26 cellular contexts compared by ENCODE assay signal in the genomic region with DNA sequence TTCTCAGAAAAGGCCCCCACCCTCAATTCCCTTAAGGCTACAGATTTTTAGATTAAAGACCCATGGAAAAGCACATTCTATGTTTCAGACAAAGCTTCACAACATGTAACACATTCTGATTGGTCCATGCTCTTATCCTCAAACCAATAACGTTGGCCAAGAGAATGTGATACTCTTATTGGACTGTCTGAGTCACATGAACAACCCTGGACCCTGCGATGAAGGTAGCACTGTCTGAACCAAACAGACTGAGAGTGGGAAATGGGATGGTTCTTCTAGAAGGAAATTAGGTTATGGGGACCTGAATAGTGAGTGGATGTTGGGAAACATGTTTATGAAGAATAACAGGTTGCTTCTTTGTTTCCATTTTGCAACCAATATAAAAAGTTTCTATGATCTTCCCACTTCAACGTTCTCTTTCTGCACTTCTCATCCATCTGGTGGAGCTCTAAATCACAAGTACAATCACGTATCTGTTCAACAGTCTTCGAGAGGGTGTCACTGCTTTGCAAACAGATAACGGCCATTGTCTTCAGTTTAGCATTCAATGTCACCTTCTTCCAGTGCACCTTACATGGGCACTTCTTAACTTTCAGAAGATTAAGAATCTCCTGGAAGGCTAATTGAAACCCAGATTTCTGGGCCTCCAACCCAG.
DNase-seq lines count a peak whose midpoint lies in the region; ATAC-seq, FAIRE-seq and TF ChIP-seq lines count a peak whose summit lies in the region.
"Had no signal": no experiment of that assay in that cellular context is flagged by ENCODE, and none has a peak within 500 bp of the region (broad histone marks: within the 10 kb centered on the region; RNA-seq: fewer than 3 reads in every experiment).

No MANE protein-coding gene starts in this region.

- TF ChIP-seq RAD21 in H1 (IDR thresholded peaks at IDR 0.05 in 1 of 2, conservative IDR thresholded peaks at IDR 0.05 in 1 of 2; ENCODE audit: low read depth in 2 of 2, low read length in 2 of 2) = no peak

- H3K4me1 Mint-ChIP-seq in Calu3 (ENCODE audit: low read depth, unreplicated experiment) = peaks cover 18% of the 10 kb centered on the region
- H3K4me1 Mint-ChIP-seq in stimulated activated effector memory CD8-positive, alpha-beta T cell treated with anti-CD3 and anti-CD28 coated beads, Interleukin-12 subunit alpha, Interleukin-12 subunit beta, amount 100 ng/mL, for 72 hours = peaks cover 21% of the 10 kb centered on the region

- H3K79me1 ChIP-seq in H1 (ENCODE audit: low read depth, low read length) = no peaks in the 10 kb centered on the region

- TF ChIP-seq CTCF in Calu3 (IDR thresholded peaks at IDR 0.05; ENCODE audit: unreplicated experiment) (no peak), OCI-LY1 (IDR thresholded peaks at IDR 0.05; ENCODE audit: low read length) (peak; percentile 22; the same call in 1 of the 2 replicates), H1 (IDR thresholded peaks at IDR 0.05; ENCODE audit: control extremely low read depth in 1 of 3, insufficient read depth in 1 of 3, low read depth in 1 of 3, low read length in 3 of 3) (no peak)

- H3K9me2 ChIP-seq in OCI-LY1 (ENCODE audit: low read depth, low read length) = no peaks in the 10 kb centered on the region

- H3K4me3 Mint-ChIP-seq in Calu3 (ENCODE audit: low read depth, unreplicated experiment) = peak overlapping the region; percentile 78
- H3K4me3 Mint-ChIP-seq in stimulated activated effector memory CD8-positive, alpha-beta T cell treated with anti-CD3 and anti-CD28 coated beads, Interleukin-12 subunit alpha, Interleukin-12 subunit beta, amount 100 ng/mL, for 72 hours = no peak overlapping the region
- H3K4me3 Mint-ChIP-seq: CD4-positive, alpha-beta T cell; T-cell had no signal

- H3K36me3 Mint-ChIP-seq in Calu3 (ENCODE audit: insufficient read depth, unreplicated experiment) = peaks cover 6% of the 10 kb centered on the region
- no peaks in the 10 kb centered on the region for H3K36me3 Mint-ChIP-seq in stimulated activated effector memory CD8-positive, alpha-beta T cell treated with anti-CD3 and anti-CD28 coated beads, Interleukin-12 subunit alpha, Interleukin-12 subunit beta, amount 100 ng/mL, for 72 hours
- H3K36me3 Mint-ChIP-seq: T-cell had no signal

- TF ChIP-seq EP300 in H1 (IDR thresholded peaks at IDR 0.05; ENCODE audit: borderline replicate concordance in 1 of 2, low read depth in 2 of 2, low read length in 2 of 2) = no peak

- H3K27me3 Mint-ChIP-seq in Calu3 (ENCODE audit: unreplicated experiment) = no peaks in the 10 kb centered on the region
- H3K27me3 Mint-ChIP-seq: CD4-positive, alpha-beta T cell; T-cell had no signal

- peak; percentile 44 for ATAC-seq in stimulated activated effector memory CD8-positive, alpha-beta T cell treated with anti-CD3 and anti-CD28 coated beads, Interleukin-12 subunit alpha, Interleukin-12 subunit beta, amount 100 ng/mL, for 72 hours
- ATAC-seq: GM12878, PC-3 had no signal

- FAIRE-seq in H1 (lab: Jason Lieb, UNC) = no peak
- FAIRE-seq: A204.1, GM12878, H54 had no signal

- no peak overlapping the region for H3K4me3 ChIP-seq in OCI-LY1 (ENCODE audit: low read depth, low read length, poor library complexity, severe bottlenecking)
- no peak overlapping the region for H3K4me3 ChIP-seq in H1 (ENCODE audit: extremely low read depth in 1 of 4, insufficient read depth in 2 of 4, low read depth in 3 of 4, low read length in 4 of 4)
- H3K4me3 ChIP-seq: BLaER1 treated with 17β-estradiol and CSF1 and Interleukin-3, amounts not matched to agents 10 nM and 100 nM; GM12878 had no signal

- H4K8ac ChIP-seq in H1 (ENCODE audit: extremely low read depth, insufficient read depth, low read length) = no peak overlapping the region

- POLR2A ChIA-PET in H1 (lab: Charles Lee; ENCODE audit: partially characterized antibody) = no interaction called here

- no peak overlapping the region for H2BK120ac ChIP-seq in H1 (replicated peaks; ENCODE audit: low read depth, low read length)

- no peak overlapping the region for H3K4ac ChIP-seq in H1 (replicated peaks; ENCODE audit: insufficient read length, low read depth, low read length)

- H3K18ac ChIP-seq in H1 (ENCODE audit: extremely low read depth, low read length) = no peak overlapping the region

- no peak overlapping the region for H2AK5ac ChIP-seq in H1 (ENCODE audit: low read depth, low read length)

- no peak for TF ChIP-seq POLR2A in H1 (IDR thresholded peaks at IDR 0.05; ENCODE audit: control extremely low read depth in 1 of 2, low read depth in 2 of 2, low read length in 2 of 2)

- H3K56ac ChIP-seq in H1 (replicated peaks; ENCODE audit: insufficient read length, low read depth, low read length) = no peak overlapping the region

- no peak overlapping the region for H4K5ac ChIP-seq in H1 (ENCODE audit: insufficient read length, low read depth, low read length)

- WGBS in H1 (ENCODE audit: extremely low coverage in 1 of 2, insufficient coverage in 1 of 2, insufficient read length in 1 of 2, insufficient replicate concordance in 2 of 2, low coverage in 1 of 2, low lambda C conversion rate in 2 of 2, missing lambda C conversion rate in 1 of 2), 2 experiments = 85% methylated on average over 6 of the region's 6 CpGs; no CpG with 5 or more reads in 1 of the 2 experiments

- H3K27ac Mint-ChIP-seq in Calu3 (ENCODE audit: unreplicated experiment) = no peak overlapping the region
- no peak overlapping the region for H3K27ac Mint-ChIP-seq in stimulated activated effector memory CD8-positive, alpha-beta T cell treated with anti-CD3 and anti-CD28 coated beads, Interleukin-12 subunit alpha, Interleukin-12 subunit beta, amount 100 ng/mL, for 72 hours
- H3K27ac Mint-ChIP-seq: CD4-positive, alpha-beta T cell; T-cell had no signal

- H4K91ac ChIP-seq in H1 (replicated peaks; ENCODE audit: insufficient read length, low read length) = no peak overlapping the region

- H2BK5ac ChIP-seq in H1 (ENCODE audit: low read depth, low read length) = no peak overlapping the region

- H3K79me2 ChIP-seq in OCI-LY1 (ENCODE audit: insufficient read depth, low read length) = no peaks in the 10 kb centered on the region
- H3K79me2 ChIP-seq in H1 (ENCODE audit: control insufficient read depth in 1 of 2, insufficient read depth in 2 of 2, low read length in 2 of 2) = no peaks in the 10 kb centered on the region

- no peaks in the 10 kb centered on the region for H3F3A ChIP-seq in OCI-LY1 (ENCODE audit: insufficient read depth, low read length)

- DNase-seq in Calu3 (no peak), H1 (ENCODE audit: low read depth in 1 of 2, low spot score in 2 of 2) (no peak), 8988T (no peak), SW480 (ENCODE audit: low spot score) (no peak)
- no peak for DNase-seq in stimulated activated effector memory CD8-positive, alpha-beta T cell treated with anti-CD3 and anti-CD28 coated beads, Interleukin-12 subunit alpha, Interleukin-12 subunit beta, amount 100 ng/mL, for 72 hours (ENCODE audit: low spot score in 2 of 2)
- no peak for DNase-seq in activated naive CD4-positive, alpha-beta T cell treated with anti-CD3 and anti-CD28 coated beads, Interleukin-2, amount 50 U/mL, for 16 hours
- DNase-seq: CD4-positive, alpha-beta T cell; DMS53; EL; GDM1; KBM-7; NCI-H1092; NCI-H1417 treated with DMSO at 0.1 percent for 48 hours; NCI-H187; NCI-H2081 treated with DMSO at 0.1 percent for 48 hours; NCI-H2171; NCI-H226; NCI-H510A; NCI-H69; PC-3; T-cell had no signal

- 0 out of 2 replicates have a peak overlapping the region, but pooled peaks have one; percentile 36 for H2BK20ac ChIP-seq in H1 (ENCODE audit: low read length)

- H3K9ac ChIP-seq in OCI-LY1 (ENCODE audit: low read length) (no peak overlapping the region), H1 (replicated peaks in 1 of 4; ENCODE audit: extremely low read depth in 1 of 4, low read depth in 3 of 4, low read length in 3 of 4) (no peak overlapping the region)
- H3K9ac ChIP-seq: BLaER1 treated with 17β-estradiol and CSF1 and Interleukin-3, amounts not matched to agents 10 nM and 100 nM had no signal

- H2AFZ ChIP-seq in OCI-LY1 (ENCODE audit: low read length) (no peak overlapping the region), H1 (ENCODE audit: low read length) (no peak overlapping the region)

- H3K4me1 ChIP-seq in OCI-LY1 (ENCODE audit: insufficient read depth, low read length, severe bottlenecking) = peaks cover 16% of the 10 kb centered on the region
- H3K4me1 ChIP-seq in H1 (replicated peaks in 1 of 4; ENCODE audit: control insufficient read depth in 3 of 4, insufficient read depth in 4 of 4, low read length in 3 of 4) = peaks cover 0 to 4% (median 1%) of the 10 kb centered on the region in 4 experiments; a peak in 5 of 7 replicates

- no TSS peak for BruUV-seq in Calu3 (replicated peaks; lab: Mats Ljungman, UMichigan)

- intact Hi-C loops in Calu3 (cut with micrococcal nuclease; ENCODE audit: unreplicated experiment) = no loop called here

- H3K23me2 ChIP-seq in H1 (ENCODE audit: low read depth, low read length) = no peaks in the 10 kb centered on the region; the same call in 1 of the 2 replicates

- no peaks in the 10 kb centered on the region for H4K20me1 ChIP-seq in OCI-LY1 (ENCODE audit: insufficient read depth, low read length)
- H4K20me1 ChIP-seq in H1 (replicated peaks in 1 of 2; ENCODE audit: control insufficient read depth in 1 of 2, insufficient read depth in 2 of 2, low read length in 2 of 2) = no peaks in the 10 kb centered on the region
- H4K20me1 ChIP-seq: BLaER1 treated with 17β-estradiol and CSF1 and Interleukin-3, amounts not matched to agents 10 nM and 100 nM had no signal

- H3K14ac ChIP-seq in H1 (ENCODE audit: insufficient read length) = no peak overlapping the region

- H3K27me3 ChIP-seq in OCI-LY1 (ENCODE audit: insufficient read depth, low read length) (no peaks in the 10 kb centered on the region), H1 (replicated peaks in 1 of 4; ENCODE audit: control insufficient read depth in 3 of 4, extremely low read depth in 1 of 4, insufficient read depth in 3 of 4, low read length in 3 of 4) (no peaks in the 10 kb centered on the region)
- H3K27me3 ChIP-seq: BLaER1 treated with 17β-estradiol and CSF1 and Interleukin-3, amounts not matched to agents 10 nM and 100 nM had no signal

- peak overlapping the region; percentile 7 for H3K27ac ChIP-seq in OCI-LY1 (ENCODE audit: low read depth, low read length, poor library complexity, severe bottlenecking)
- H3K27ac ChIP-seq in H1 (ENCODE audit: low read depth, low read length) = no peak overlapping the region

- H2BK12ac ChIP-seq in H1 (ENCODE audit: low read depth, low read length) = no peak overlapping the region

- no peak overlapping the region for H3K23ac ChIP-seq in H1 (ENCODE audit: insufficient read length)

- H3K9me3 ChIP-seq in OCI-LY1 (ENCODE audit: low read length) = peaks cover 7% of the 10 kb centered on the region
- H3K9me3 ChIP-seq in H1 (ENCODE audit: insufficient read depth in 2 of 2, low read depth in 1 of 2, low read length in 1 of 2) = peaks cover 0 to 3% of the 10 kb centered on the region in 2 experiments; a peak in 1 of 4 replicates

- no peaks in the 10 kb centered on the region; the same call in 1 of the 2 replicates for H3K36me3 ChIP-seq in OCI-LY1 (ENCODE audit: insufficient read depth, low read length)
- H3K36me3 ChIP-seq in H1 (ENCODE audit: control insufficient read depth in 2 of 4, insufficient read depth in 4 of 4, low read length in 3 of 4) = no peaks in the 10 kb centered on the region
- H3K36me3 ChIP-seq: BLaER1 treated with 17β-estradiol and CSF1 and Interleukin-3, amounts not matched to agents 10 nM and 100 nM had no signal

- no peak overlapping the region; the same call in 1 of the 2 replicates for H3K4me2 ChIP-seq in OCI-LY1 (ENCODE audit: low read length)
- H3K4me2 ChIP-seq in H1 (ENCODE audit: insufficient read depth in 1 of 2, low read depth in 2 of 2, low read length in 2 of 2) = no peak overlapping the region; a peak in 1 of 4 replicates

- CTCF ChIA-PET in Calu3 (lab: Charles Lee) (interaction anchor here (1.4 kb wide), 1 partner anchor 9 kb away, joined by 3 read pairs; no protein-coding TSS in a partner anchor), H1 (lab: Charles Lee; ENCODE audit: partially characterized antibody) (interaction anchor here (0.9 to 2.2 kb wide), 2 partner anchors 70 to 169 kb away, joined by 3 to 5 read pairs; no protein-coding TSS in a partner anchor)

- H2BK15ac ChIP-seq in H1 (ENCODE audit: low read length) = no peak overlapping the region

- no peaks in the 10 kb centered on the region for H3K9me3 Mint-ChIP-seq in Calu3 (ENCODE audit: low read depth, unreplicated experiment)
- H3K9me3 Mint-ChIP-seq in stimulated activated effector memory CD8-positive, alpha-beta T cell treated with anti-CD3 and anti-CD28 coated beads, Interleukin-12 subunit alpha, Interleukin-12 subunit beta, amount 100 ng/mL, for 72 hours = peaks cover 4% of the 10 kb centered on the region
- H3K9me3 Mint-ChIP-seq: CD4-positive, alpha-beta T cell had no signal
